In the genomic region with DNA sequence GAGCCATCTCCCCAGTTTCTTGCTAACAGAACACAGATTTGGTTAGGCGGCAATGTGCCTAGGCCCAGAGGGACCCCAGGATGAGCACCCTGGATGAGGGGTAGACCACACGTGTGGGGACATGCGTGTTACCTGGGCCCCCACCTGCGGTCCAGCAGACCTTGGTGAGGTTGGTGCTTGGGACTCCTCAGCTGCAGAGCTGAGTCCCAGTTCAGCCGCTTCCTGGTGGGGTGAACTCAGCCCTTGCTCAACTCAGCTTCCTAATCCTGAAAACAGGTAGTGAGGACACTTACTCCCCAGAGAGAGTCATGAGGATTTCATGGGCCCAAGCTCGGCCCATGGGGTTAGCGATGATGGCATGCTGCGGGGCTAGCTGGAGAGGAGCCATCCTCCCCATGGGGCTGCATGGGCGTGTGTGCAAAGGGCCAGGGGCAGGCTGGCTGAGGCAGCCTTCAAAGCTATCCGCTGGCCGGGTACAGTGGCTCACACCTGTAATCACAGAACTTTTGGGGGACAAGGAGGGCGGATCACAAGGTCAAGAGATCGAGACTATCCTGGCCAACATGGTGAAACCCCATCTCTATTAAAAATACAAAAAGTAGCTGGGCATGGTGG, we compare ENCODE assay signal across 25 cellular contexts. TPM values are rescaled to one million over a fixed set of nuclear protein-coding genes. Genes with fewer than 3 reads are reported as not detected.
DNase-seq lines count a peak whose midpoint lies in the region; TF ChIP-seq lines count a peak whose summit lies in the region.
"Had no signal": no experiment of that assay in that cellular context is flagged by ENCODE, and none has a peak within 500 bp of the region (broad histone marks: within the 10 kb centered on the region; RNA-seq: fewer than 3 reads in every experiment).

No MANE protein-coding gene starts in this region.

- H3K9me2 ChIP-seq in OCI-LY7 (ENCODE audit: insufficient read depth, low read length): no peaks in the 10 kb centered on the region

- POLR2A ChIA-PET in OCI-LY7 (lab: Charles Lee): interaction anchor here (0.6 kb wide), 1 partner anchor 199 kb away, joined by 5 read pairs; no protein-coding TSS in a partner anchor

- DNase-seq in activated naive CD4-positive, alpha-beta T cell treated with anti-CD3 and anti-CD28 coated beads, Interleukin-2, amount 10 ng/mL, durations not matched to agents 7 days and 5 days: peak; percentile 20
- DNase-seq in activated naive CD4-positive, alpha-beta T cell treated with anti-CD3 and anti-CD28 coated beads for 36 hours: no peak
- peak; percentile 4 for DNase-seq in glutamatergic neuron
- peak; percentile 13 to 35 (median 28) for DNase-seq in ovary
- DNase-seq in uterus: peak in 1 of 2 donors; percentile 20
- no peak for DNase-seq in OCI-LY7 (ENCODE audit: low spot score)
- DNase-seq in NCI-H187 (lab: John Stamatoyannopoulos, UW): no peak
- DNase-seq in NCI-H446 treated with DMSO at 0.1 percent for 48 hours (lab: John Stamatoyannopoulos, UW): no peak
- DNase-seq: activated CD4-positive, alpha-beta T cell treated with anti-CD3 and anti-CD28 coated beads, Interleukin-2, amount 50 U/mL, for 1 hour; activated naive CD8-positive, alpha-beta T cell treated with anti-CD3 and anti-CD28 coated beads for 36 hours; cerebellar nuclear complex; DMS53; effector CD4-positive, alpha-beta T cell; erythroblast; foreskin melanocyte; GDM1; islet precursor cell; KBM-7; mammary epithelial cell; MM.1S; NCI-H1694; T-helper 1 cell; testis had no signal

- H3K79me2 ChIP-seq in OCI-LY7 (ENCODE audit: insufficient read depth, low read depth, low read length): no peaks in the 10 kb centered on the region

- 88 to 90% (median 88%) methylated on average over 13 of the region's 13 CpGs for WGBS in ovary, 3 donors

- TF ChIP-seq CTCF in glutamatergic neuron (IDR thresholded peaks at IDR 0.05; ENCODE audit: partially characterized antibody, unreplicated experiment) (no peak), ovary (IDR thresholded peaks at IDR 0.05) (no peak), uterus (IDR thresholded peaks at IDR 0.05) (no peak), OCI-LY7 (conservative IDR thresholded peaks at IDR 0.05; ENCODE audit: low read length) (no peak)

- no peak overlapping the region for H3K27ac Mint-ChIP-seq in activated naive CD4-positive, alpha-beta T cell treated with anti-CD3 and anti-CD28 coated beads, Interleukin-2, amount 10 ng/mL, durations not matched to agents 7 days and 5 days
- no peak overlapping the region for H3K27ac Mint-ChIP-seq in activated naive CD4-positive, alpha-beta T cell treated with anti-CD3 and anti-CD28 coated beads for 36 hours
- H3K27ac Mint-ChIP-seq in glutamatergic neuron (ENCODE audit: unreplicated experiment): no peak overlapping the region
- H3K27ac Mint-ChIP-seq: activated naive CD8-positive, alpha-beta T cell treated with anti-CD3 and anti-CD28 coated beads for 36 hours had no signal

- H3K27me3 Mint-ChIP-seq in activated naive CD4-positive, alpha-beta T cell treated with anti-CD3 and anti-CD28 coated beads, Interleukin-2, amount 10 ng/mL, durations not matched to agents 7 days and 5 days: peaks cover 28% of the 10 kb centered on the region
- peaks cover 4% of the 10 kb centered on the region for H3K27me3 Mint-ChIP-seq in activated naive CD4-positive, alpha-beta T cell treated with anti-CD3 and anti-CD28 coated beads for 36 hours (ENCODE audit: low read depth)
- peaks cover 8% of the 10 kb centered on the region for H3K27me3 Mint-ChIP-seq in glutamatergic neuron (ENCODE audit: unreplicated experiment)

- no TSS peak for BruUV-seq in OCI-LY7 (replicated peaks; lab: Mats Ljungman, UMichigan)

- no peaks in the 10 kb centered on the region for H3K36me3 Mint-ChIP-seq in activated naive CD4-positive, alpha-beta T cell treated with anti-CD3 and anti-CD28 coated beads, Interleukin-2, amount 10 ng/mL, durations not matched to agents 7 days and 5 days
- no peaks in the 10 kb centered on the region for H3K36me3 Mint-ChIP-seq in activated naive CD4-positive, alpha-beta T cell treated with anti-CD3 and anti-CD28 coated beads for 36 hours (ENCODE audit: low read depth)
- H3K36me3 Mint-ChIP-seq in glutamatergic neuron (ENCODE audit: unreplicated experiment): no peaks in the 10 kb centered on the region
- H3K36me3 Mint-ChIP-seq: activated naive CD8-positive, alpha-beta T cell treated with anti-CD3 and anti-CD28 coated beads for 36 hours had no signal

- no peaks in the 10 kb centered on the region; the same call in 1 of the 2 replicates for H4K20me1 ChIP-seq in OCI-LY7 (ENCODE audit: insufficient read depth, low read length)

- H3K9me3 Mint-ChIP-seq in activated naive CD4-positive, alpha-beta T cell treated with anti-CD3 and anti-CD28 coated beads, Interleukin-2, amount 10 ng/mL, durations not matched to agents 7 days and 5 days: no peaks in the 10 kb centered on the region
- H3K9me3 Mint-ChIP-seq in activated naive CD4-positive, alpha-beta T cell treated with anti-CD3 and anti-CD28 coated beads for 36 hours: no peaks in the 10 kb centered on the region
- H3K9me3 Mint-ChIP-seq in glutamatergic neuron (ENCODE audit: unreplicated experiment): peaks cover 2% of the 10 kb centered on the region
- H3K9me3 Mint-ChIP-seq: activated naive CD8-positive, alpha-beta T cell treated with anti-CD3 and anti-CD28 coated beads for 36 hours; activated T-helper 17 cell treated with anti-CD3 and anti-CD28 coated beads, Interleukin-2, amount 50 U/mL, for 72 hours had no signal

- no peak overlapping the region for H2AFZ ChIP-seq in OCI-LY7 (ENCODE audit: low read length)

- no peak for TF ChIP-seq EP300 in ovary (IDR thresholded peaks at IDR 0.05)

- no peak overlapping the region for H3K4me3 Mint-ChIP-seq in activated naive CD4-positive, alpha-beta T cell treated with anti-CD3 and anti-CD28 coated beads, Interleukin-2, amount 10 ng/mL, durations not matched to agents 7 days and 5 days
- H3K4me3 Mint-ChIP-seq in activated naive CD4-positive, alpha-beta T cell treated with anti-CD3 and anti-CD28 coated beads for 36 hours: no peak overlapping the region
- H3K4me3 Mint-ChIP-seq in glutamatergic neuron (ENCODE audit: unreplicated experiment): no peak overlapping the region
- H3K4me3 Mint-ChIP-seq: activated naive CD8-positive, alpha-beta T cell treated with anti-CD3 and anti-CD28 coated beads for 36 hours; activated T-helper 17 cell treated with anti-CD3 and anti-CD28 coated beads, Interleukin-2, amount 50 U/mL, for 72 hours had no signal

- no peak overlapping the region for H3K4me3 ChIP-seq in ovary
- no peak overlapping the region for H3K4me3 ChIP-seq in uterus
- no peak overlapping the region for H3K4me3 ChIP-seq in OCI-LY7 (ENCODE audit: low read depth, low read length, poor library complexity, severe bottlenecking)
- H3K4me3 ChIP-seq: testis had no signal

- H3K27ac ChIP-seq in ovary (peak overlapping the region in 1 of 2 donors; percentile 61), uterus (peak overlapping the region; percentile 84 to 91), OCI-LY7 (ENCODE audit: low read depth, low read length, poor library complexity, severe bottlenecking) (no peak overlapping the region)
- H3K27ac ChIP-seq: 22Rv1, testis had no signal

- H3K36me3 ChIP-seq in ovary (no peaks in the 10 kb centered on the region), uterus (no peaks in the 10 kb centered on the region), OCI-LY7 (ENCODE audit: insufficient read depth, low read length) (no peaks in the 10 kb centered on the region)

- H3K27me3 ChIP-seq in ovary (no peaks in the 10 kb centered on the region), uterus (no peaks in the 10 kb centered on the region)
- H3K27me3 ChIP-seq: testis had no signal

- no peak overlapping the region for H3K4me2 ChIP-seq in OCI-LY7 (ENCODE audit: low read length)

- TF ChIP-seq POLR2A in ovary (IDR thresholded peaks at IDR 0.05): no peak
- TF ChIP-seq POLR2A in uterus (IDR thresholded peaks at IDR 0.05): no peak

- H3K4me1 ChIP-seq in ovary (ENCODE audit: insufficient read depth): peaks cover 26% of the 10 kb centered on the region
- H3K4me1 ChIP-seq in uterus: peaks cover 10 to 12% of the 10 kb centered on the region in 2 donors
- H3K4me1 ChIP-seq in OCI-LY7 (ENCODE audit: insufficient read depth, low read length, poor library complexity, severe bottlenecking): no peaks in the 10 kb centered on the region

- intact Hi-C loops in activated naive CD4-positive, alpha-beta T cell treated with anti-CD3 and anti-CD28 coated beads for 36 hours (cut with micrococcal nuclease): no loop called here
- intact Hi-C loops in ovary (cut with DNase I): no loop called here
- intact Hi-C loops in uterus (cut with DNase I; ENCODE audit: low total_unique reads): no loop called here
- intact Hi-C loops in OCI-LY7 (cut with micrococcal nuclease; ENCODE audit: unreplicated experiment): no loop called here

- H3K9me3 ChIP-seq in ovary (no peaks in the 10 kb centered on the region), uterus (no peaks in the 10 kb centered on the region), OCI-LY7 (ENCODE audit: low read length) (no peaks in the 10 kb centered on the region)
- H3K9me3 ChIP-seq: testis had no signal

- CTCF ChIA-PET in activated naive CD4-positive, alpha-beta T cell treated with anti-CD3 and anti-CD28 coated beads, Interleukin-2, amount 10 ng/mL, durations not matched to agents 7 days and 5 days (lab: Charles Lee): no interaction called here
- CTCF ChIA-PET in activated naive CD4-positive, alpha-beta T cell treated with anti-CD3 and anti-CD28 coated beads for 36 hours (lab: Charles Lee): no interaction called here
- CTCF ChIA-PET in OCI-LY7 (lab: Charles Lee; ENCODE audit: unreplicated experiment): no interaction called here

- H3K4me1 Mint-ChIP-seq in activated naive CD4-positive, alpha-beta T cell treated with anti-CD3 and anti-CD28 coated beads, Interleukin-2, amount 10 ng/mL, durations not matched to agents 7 days and 5 days: no peaks in the 10 kb centered on the region
- no peaks in the 10 kb centered on the region for H3K4me1 Mint-ChIP-seq in activated naive CD4-positive, alpha-beta T cell treated with anti-CD3 and anti-CD28 coated beads for 36 hours (ENCODE audit: low read depth)
- H3K4me1 Mint-ChIP-seq in glutamatergic neuron (ENCODE audit: low read depth, unreplicated experiment): peaks cover 34% of the 10 kb centered on the region
- H3K4me1 Mint-ChIP-seq: activated naive CD8-positive, alpha-beta T cell treated with anti-CD3 and anti-CD28 coated beads for 36 hours; activated T-helper 17 cell treated with anti-CD3 and anti-CD28 coated beads, Interleukin-2, amount 50 U/mL, for 72 hours had no signal

RNA-seq across cellular contexts. Expression of a gene that starts 46.9 kb away (rescaled TPM):
- total RNA-seq in activated naive CD4-positive, alpha-beta T cell treated with anti-CD3 and anti-CD28 coated beads for 36 hours: not detected
- total RNA-seq in glutamatergic neuron (ENCODE audit: unreplicated experiment) (3.2 TPM), ovary (1 to 10 TPM in 4 of 7 donors, under 1 TPM in 3; 0.35 to 4.5 (median 2.0) TPM), uterus (10 to 100 TPM in 2 of 4 donors, 1 to 10 TPM in 2; 4.7 to 44.2 (median 22.9) TPM), OCI-LY7 (2022) (not detected in 2 replicates)
- 1 to 10 TPM in 1 of 2 donors, under 1 TPM in 1; 0.33 to 4.2 TPM for polyA plus RNA-seq in ovary
- not detected in 2 replicates for total RNA-seq in OCI-LY7 (2014; rRNA removed; shearing (Covaris generic))
- total RNA-seq: activated naive CD8-positive, alpha-beta T cell treated with anti-CD3 and anti-CD28 coated beads for 36 hours; activated T-helper 17 cell treated with anti-CD3 and anti-CD28 coated beads, Interleukin-2, amount 50 U/mL, for 72 hours had no signal

Comparison
In these comparisons a context has a peak if more than half of its experiments do, and no peak if none do; other contexts are left out.
1. DNase-seq: peak in activated naive CD4-positive, alpha-beta T cell treated with anti-CD3 and anti-CD28 coated beads, Interleukin-2, amount 10 ng/mL, durations not matched to agents 7 days and 5 days (single experiment), glutamatergic neuron (single experiment) and ovary (5 of 5); none in activated naive CD4-positive, alpha-beta T cell treated with anti-CD3 and anti-CD28 coated beads for 36 hours (single experiment), OCI-LY7 (single experiment), NCI-H187 (0 of 2) and NCI-H446 treated with DMSO at 0.1 percent for 48 hours (single experiment).